ENCODE assay signal across 18 cellular contexts in genomic region chr2:72678036-72678435, GRCh38.
DNase-seq lines count a peak whose midpoint lies in the region; ATAC-seq and TF ChIP-seq lines count a peak whose summit lies in the region.
"Had no signal": no experiment of that assay in that cellular context is flagged by ENCODE, and none has a peak within 500 bp of the region (broad histone marks: within the 10 kb centered on the region; RNA-seq: fewer than 3 reads in every experiment).

No MANE protein-coding gene starts in this region.

- H3K27me3 ChIP-seq in Peyer's patch, result no peaks in the 10 kb centered on the region
- no peaks in the 10 kb centered on the region for H3K27me3 ChIP-seq in body of pancreas
- H3K27me3 ChIP-seq: gastroesophageal sphincter had no signal

- TF ChIP-seq CTCF in Peyer's patch (IDR thresholded peaks at IDR 0.05) (no peak), body of pancreas (IDR thresholded peaks at IDR 0.05) (no peak)

- H3K36me3 ChIP-seq in Peyer's patch (no peaks in the 10 kb centered on the region), body of pancreas (replicated peaks in 1 of 2; ENCODE audit: insufficient read depth in 1 of 2, low read depth in 2 of 2) (no peaks in the 10 kb centered on the region)
- H3K36me3 ChIP-seq: gastroesophageal sphincter, thoracic aorta had no signal

- TF ChIP-seq POLR2A in Peyer's patch (IDR thresholded peaks at IDR 0.05) (no peak), body of pancreas (IDR thresholded peaks at IDR 0.05) (no peak)

- H3K4me3 ChIP-seq in Peyer's patch (no peak overlapping the region), body of pancreas (no peak overlapping the region)
- H3K4me3 ChIP-seq: gastroesophageal sphincter, thoracic aorta had no signal

- H3K4me1 ChIP-seq in Peyer's patch (no peaks in the 10 kb centered on the region), body of pancreas (peaks cover 4% of the 10 kb centered on the region)

- H3K27ac ChIP-seq in Peyer's patch (no peak overlapping the region), body of pancreas (no peak overlapping the region)
- H3K27ac ChIP-seq: gastroesophageal sphincter, thoracic aorta had no signal

- peak; percentile 94 for ATAC-seq in GM18907 (IDR thresholded peaks at IDR 0.05; ENCODE audit: unreplicated experiment)
- ATAC-seq in GM21576 (IDR thresholded peaks at IDR 0.05; ENCODE audit: unreplicated experiment), result peak; percentile 55
- ATAC-seq in HG03175 (IDR thresholded peaks at IDR 0.05; ENCODE audit: unreplicated experiment), result peak; percentile 83
- no peak for ATAC-seq in body of pancreas
- ATAC-seq: gastroesophageal sphincter; naive thymus-derived CD4-positive, alpha-beta T cell; SK-N-SH treated with all-trans-retinoic acid at 6 μM for 48 hours had no signal

- no peaks in the 10 kb centered on the region for H3K9me3 ChIP-seq in Peyer's patch
- H3K9me3 ChIP-seq in body of pancreas, result no peaks in the 10 kb centered on the region
- H3K9me3 ChIP-seq: gastroesophageal sphincter, thoracic aorta had no signal

- 83 to 85% methylated on average over 2 of the region's 2 CpGs for WGBS in body of pancreas, 2 donors

- intact Hi-C loops in body of pancreas (cut with DNase I), result no loop called here

- peak; percentile 52 for DNase-seq in left kidney (ENCODE audit: low read depth, low spot score)
- DNase-seq in T-helper 9 cell, result no peak
- DNase-seq in Peyer's patch, result no peak
- no peak for DNase-seq in ureter (ENCODE audit: low spot score)
- no peak for DNase-seq in body of pancreas
- DNase-seq: activated T-cell treated with anti-CD3 and anti-CD28 coated beads, Interleukin-2, amount 50 U/mL, for 24 hours; anterior cingulate cortex; effector CD4-positive, alpha-beta T cell; GF-D8; Kasumi-1; naive thymus-derived CD4-positive, alpha-beta T cell; NCI-H2029 treated with DMSO at 0.1 percent for 48 hours had no signal
